29 cellular contexts compared by ENCODE assay signal in the genomic region with DNA sequence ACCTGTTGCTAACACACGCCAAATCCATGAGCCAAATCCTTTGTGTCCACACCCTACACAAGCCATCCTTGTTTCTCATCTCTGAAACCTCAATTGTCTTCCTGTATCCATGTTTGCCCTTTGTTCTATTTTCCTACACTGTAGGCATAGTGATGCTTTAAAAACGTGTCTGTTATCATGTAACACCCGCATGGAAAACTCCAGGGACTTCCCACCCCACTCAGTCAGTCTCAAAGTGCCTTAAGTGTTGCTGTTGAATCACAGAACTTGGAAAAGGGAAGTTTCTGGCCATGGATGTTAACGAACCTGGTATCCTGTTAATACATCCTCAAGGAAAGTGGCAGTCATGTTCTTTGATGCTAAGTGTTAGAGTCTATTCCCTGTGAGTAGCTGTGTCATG. TPM values are rescaled to one million over a fixed set of nuclear protein-coding genes. Genes with fewer than 3 reads are reported as not detected.
"Had no signal": no experiment of that assay in that cellular context is flagged by ENCODE, and none has a peak within 500 bp of the region (broad histone marks: within the 10 kb centered on the region; RNA-seq: fewer than 3 reads in every experiment).

No MANE protein-coding gene starts in this region.

- H3K4me3 ChIP-seq: stomach, suprapubic skin, testis, thoracic aorta, thyroid gland, tibial artery, tibial nerve, transverse colon, upper lobe of left lung, upper lobe of right lung, uterus, vagina had no signal

- DNase-seq: stimulated activated CD4-positive, alpha-beta T cell treated with anti-CD3 and anti-CD28 coated beads, Interleukin-2, amount 100 ng/mL, for 48 hours; stimulated activated CD4-positive, alpha-beta T cell treated with anti-CD3 and anti-CD28 coated beads, Interleukin-4, amount 100 ng/mL, for 1 hour; stimulated activated CD4-positive, alpha-beta T cell treated with anti-CD3 and anti-CD28 coated beads, Interleukin-4, amount 100 ng/mL, for 24 hours; stimulated activated CD4-positive, alpha-beta T cell treated with anti-CD3 and anti-CD28 coated beads, Interleukin-4, amount 100 ng/mL, for 4 hours; stimulated activated CD8-positive, alpha-beta memory T cell treated with anti-CD3 and anti-CD28 coated beads, Interleukin-4, amount 100 ng/mL, for 48 hours; stimulated activated naive B cell treated with anti-CD40 and anti-IgM and Interleukin-4, amounts not matched to agents 10 μg/mL and 1 μg/mL and 100 μg/mL, for 72 hours; stimulated activated naive CD4-positive, alpha-beta T cell; stimulated activated naive CD4-positive, alpha-beta T cell treated with Interleukin-2 at 50 U/mL for 16 hours; stimulated activated naive CD8-positive, alpha-beta T cell treated with anti-CD3 and anti-CD28 coated beads, Interleukin-15, amount 100 ng/mL, for 72 hours; stimulated activated naive CD8-positive, alpha-beta T cell treated with anti-CD3 and anti-CD28 coated beads, Interleukin-15, Interleukin-2, amounts not matched to agents 100 U/mL and 50 U/mL, for 24 hours; stomach; substantia nigra; testis; thyroid gland; tibial artery; transverse colon; upper lobe of left lung; upper lobe of right lung; uterus had no signal

- H3K4me1 ChIP-seq: stomach, suprapubic skin, testis, thyroid gland, tibial artery, tibial nerve, transverse colon, upper lobe of left lung, upper lobe of right lung, uterus, vagina had no signal

- H3K27me3 ChIP-seq: stomach, suprapubic skin, testis, thyroid gland, tibial artery, tibial nerve, transverse colon, upper lobe of left lung, upper lobe of right lung, uterus, vagina had no signal

- H3K9me3 ChIP-seq: stomach, suprapubic skin, testis, thoracic aorta, thyroid gland, tibial artery, tibial nerve, transverse colon, upper lobe of left lung, upper lobe of right lung, uterus, vagina had no signal

- H3K27ac ChIP-seq: stomach, suprapubic skin, testis, thoracic aorta, thyroid gland, tibial artery, tibial nerve, transverse colon, upper lobe of left lung, upper lobe of right lung, uterus, vagina had no signal

- H3K36me3 ChIP-seq: stomach, suprapubic skin, thoracic aorta, thyroid gland, tibial artery, tibial nerve, transverse colon, upper lobe of left lung, upper lobe of right lung, uterus, vagina had no signal

- FAIRE-seq: urothelium cell line had no signal

RNA-seq across cellular contexts. Expression of a gene that starts 9.7 kb away (rescaled TPM):
- total RNA-seq: stomach, subcutaneous adipose tissue, temporal lobe, testis, thoracic aorta, thyroid gland, tibial nerve, transverse colon, upper lobe of right lung, ureter, urinary bladder, uterus, vagina had no signal
- polyA plus RNA-seq: stomach, thymus, urinary bladder had no signal

RNA-seq across cellular contexts. Expression of a gene that starts 19.9 kb away (rescaled TPM):
- total RNA-seq: stomach, subcutaneous adipose tissue, temporal lobe, testis, thoracic aorta, thyroid gland, tibial nerve, transverse colon, upper lobe of left lung, upper lobe of right lung, ureter, urinary bladder, uterus, vagina had no signal
- polyA plus RNA-seq: stomach, thymus, urinary bladder had no signal

RNA-seq across cellular contexts. Expression of a gene that starts 27.7 kb away (rescaled TPM):
- total RNA-seq: stomach, subcutaneous adipose tissue, temporal lobe, testis, thoracic aorta, thyroid gland, tibial nerve, transverse colon, upper lobe of left lung, upper lobe of right lung, ureter, urinary bladder, uterus, vagina had no signal
- polyA plus RNA-seq: stomach, thymus, urinary bladder had no signal

RNA-seq across cellular contexts. Expression of a gene that starts 30.2 kb away (rescaled TPM):
- total RNA-seq: stomach, subcutaneous adipose tissue, suprapubic skin, temporal lobe, testis, thoracic aorta, thyroid gland, tibial nerve, transverse colon, upper lobe of left lung, upper lobe of right lung, ureter, urinary bladder, uterus, vagina had no signal
- polyA plus RNA-seq: stomach, thymus, urinary bladder had no signal

RNA-seq across cellular contexts. Expression of a gene that starts 50.6 kb away (rescaled TPM):
- total RNA-seq: stomach, subcutaneous adipose tissue, temporal lobe, testis, thoracic aorta, thyroid gland, tibial nerve, transverse colon, upper lobe of left lung, upper lobe of right lung, ureter, urinary bladder, uterus, vagina had no signal
- polyA plus RNA-seq: stomach, urinary bladder had no signal
